11 cellular contexts compared by ENCODE assay signal in the genomic region with DNA sequence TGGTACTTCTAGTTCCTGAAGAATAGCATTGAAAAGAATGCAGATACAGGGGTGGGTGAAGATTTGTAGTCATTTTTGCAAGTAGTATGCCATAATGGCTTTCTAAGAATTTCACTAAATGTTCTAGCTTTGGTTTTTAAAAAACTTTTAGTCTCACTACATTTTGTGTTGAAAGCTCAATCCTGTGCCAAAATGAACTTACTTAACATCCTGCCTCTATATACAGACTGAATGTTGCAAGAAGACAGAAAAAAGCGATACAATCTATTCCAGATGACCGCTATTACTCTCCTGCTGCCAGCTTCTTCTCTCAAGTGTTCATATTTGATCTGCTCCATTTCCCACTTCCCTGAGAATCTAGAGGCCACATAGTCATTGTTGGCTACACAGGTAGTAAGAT.
"Had no signal": no experiment of that assay in that cellular context is flagged by ENCODE, and none has a peak within 500 bp of the region (broad histone marks: within the 10 kb centered on the region; RNA-seq: fewer than 3 reads in every experiment).

No MANE protein-coding gene starts in this region.

- ATAC-seq: stimulated activated memory B cell treated with anti-CD40 and anti-IgM and Interleukin-4, amounts not matched to agents 10 μg/mL and 1 μg/mL and 100 μg/mL, for 72 hours had no signal

- H3K9me3 ChIP-seq: ovary, tibial artery, vagina had no signal

- DNase-seq: activated CD4-positive, alpha-beta T cell treated with anti-CD3 and anti-CD28 coated beads, Interleukin-2, amount 10 ng/mL, durations not matched to agents 7 days and 5 days; activated naive CD4-positive, alpha-beta T cell; activated naive CD8-positive, alpha-beta T cell treated with anti-CD3 and anti-CD28 coated beads, Interleukin-2, amount 10 ng/mL, durations not matched to agents 7 days and 5 days; aorta; foreskin melanocyte; head of caudate nucleus; ovary; stimulated activated CD4-positive, alpha-beta T cell treated with anti-CD3 and anti-CD28 coated beads, Interleukin-2, amount 100 ng/mL, for 48 hours; tibial artery had no signal

- H3K27me3 ChIP-seq: ovary, tibial artery, vagina had no signal

- H3K4me3 ChIP-seq: ovary, tibial artery, vagina had no signal

- H3K36me3 ChIP-seq: ovary, tibial artery, vagina had no signal

- H3K27ac ChIP-seq: ovary, tibial artery, vagina had no signal

- H3K4me1 ChIP-seq: vagina had no signal
